In the genomic region with DNA sequence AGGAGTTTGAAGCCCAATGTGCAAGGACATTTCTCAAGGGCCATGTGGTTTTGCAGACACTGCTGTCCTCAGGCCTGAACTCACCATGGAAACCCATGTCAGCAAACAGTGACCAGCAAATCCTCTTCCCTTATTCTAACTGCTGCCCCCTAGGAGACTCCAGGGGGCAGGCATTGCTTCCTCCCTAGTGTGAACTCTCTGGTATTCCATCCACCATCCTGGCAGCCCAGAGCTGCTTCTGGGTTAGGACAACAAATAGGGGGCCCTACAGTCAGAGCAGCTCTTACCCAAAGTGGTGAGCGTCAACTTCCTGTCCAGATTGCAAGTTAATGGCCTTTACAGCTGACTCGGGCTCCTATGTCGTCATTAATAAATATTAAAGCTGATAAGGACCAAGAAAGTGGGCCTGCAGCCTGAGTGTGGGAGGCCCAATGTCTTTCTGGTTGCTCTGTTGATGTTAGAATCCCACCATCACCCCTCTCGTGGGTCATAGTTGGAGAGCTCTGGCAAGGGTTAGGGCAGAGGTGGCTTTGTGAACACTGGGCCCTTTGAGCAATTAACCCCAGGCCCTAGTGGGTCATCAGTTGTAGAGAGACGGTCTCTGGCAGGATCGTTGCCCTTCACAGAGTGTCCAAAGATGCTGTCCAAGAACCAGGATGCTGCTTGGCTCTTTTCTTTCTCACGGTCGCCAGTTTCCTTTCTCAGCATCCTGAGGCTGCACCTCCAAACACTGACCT, we compare ENCODE assay signal across 1 cellular context.
TF ChIP-seq lines count a peak whose summit lies in the region.

No MANE protein-coding gene starts in this region.

TF ChIP-seq in K562, 482 proteins besides CTCF, POLR2A, EP300 and RAD21 (continued from another document):
- TF ChIP-seq CTCFL (IDR thresholded peaks at IDR 0.05; ENCODE audit: borderline replicate concordance, insufficient read depth, low read depth, low read length, poor library complexity, severe bottlenecking), result peak; percentile 14
- peak; percentile 22 for TF ChIP-seq DACH1 (IDR thresholded peaks at IDR 0.05; ENCODE audit: partially characterized antibody)
- peak; percentile 50; the same call in 1 of the 2 replicates for TF ChIP-seq SPI1 (IDR thresholded peaks at IDR 0.05; ENCODE audit: borderline replicate concordance, low read depth, low read length)
- TF ChIP-seq RFX1 (IDR thresholded peaks at IDR 0.05), result peak; percentile 46
- TF ChIP-seq FOXJ3 (CRISPR knock-in tag; IDR thresholded peaks at IDR 0.05), result peak; percentile 71
- 0 out of 2 replicates have a peak, but pooled peaks have one; percentile 43 for TF ChIP-seq FOXJ2 (tag; IDR thresholded peaks at IDR 0.05)
